ENCODE assay signal across 1 cellular context in genomic region chr2:226836548-226836885, GRCh38.
TF ChIP-seq lines count a peak whose summit lies in the region.

No MANE protein-coding gene starts in this region.

TF ChIP-seq in GM12878, 131 proteins besides CTCF, POLR2A, EP300 and RAD21 (continued from another document):
- no peak for TF ChIP-seq KDM1A (IDR thresholded peaks at IDR 0.05; ENCODE audit: borderline replicate concordance)
TF ChIP-seq in GM12878: peak in this region for 8.
